In genomic region chr18:43917487-43917886, GRCh38 we compare ENCODE assay signal across 18 cellular contexts.
"Had no signal": no experiment of that assay in that cellular context is flagged by ENCODE, and none has a peak within 500 bp of the region (broad histone marks: within the 10 kb centered on the region; RNA-seq: fewer than 3 reads in every experiment).

No MANE protein-coding gene starts in this region.

- H3K9me3 ChIP-seq: gastrocnemius medialis, heart left ventricle, spleen, thoracic aorta, upper lobe of right lung had no signal

- H3K4me3 Mint-ChIP-seq: activated CD4-positive, alpha-beta T cell treated with anti-CD3 and anti-CD28 coated beads for 36 hours; activated naive CD8-positive, alpha-beta T cell; immature natural killer cell; neural crest cell; stimulated activated naive B cell treated with anti-CD40 and anti-IgM and Interleukin-4, amounts not matched to agents 10 μg/mL and 1 μg/mL and 100 μg/mL, for 72 hours; WTC11 had no signal

- H3K27me3 ChIP-seq: gastrocnemius medialis, heart left ventricle, spleen, upper lobe of right lung had no signal

- H3K36me3 Mint-ChIP-seq: activated naive CD8-positive, alpha-beta T cell; immature natural killer cell; stimulated activated naive B cell treated with anti-CD40 and anti-IgM and Interleukin-4, amounts not matched to agents 10 μg/mL and 1 μg/mL and 100 μg/mL, for 72 hours; WTC11 had no signal

- H3K9me3 Mint-ChIP-seq: neural crest cell; stimulated activated naive B cell treated with anti-CD40 and anti-IgM and Interleukin-4, amounts not matched to agents 10 μg/mL and 1 μg/mL and 100 μg/mL, for 72 hours; WTC11 had no signal

- H3K27ac ChIP-seq: gastrocnemius medialis, heart left ventricle, spleen, thoracic aorta, upper lobe of right lung had no signal

- H3K27me3 Mint-ChIP-seq: activated CD4-positive, alpha-beta T cell treated with anti-CD3 and anti-CD28 coated beads for 36 hours; activated naive CD8-positive, alpha-beta T cell; stimulated activated naive B cell treated with anti-CD40 and anti-IgM and Interleukin-4, amounts not matched to agents 10 μg/mL and 1 μg/mL and 100 μg/mL, for 72 hours had no signal

- H3K4me1 Mint-ChIP-seq: activated CD4-positive, alpha-beta T cell treated with anti-CD3 and anti-CD28 coated beads for 36 hours; immature natural killer cell; neural crest cell; stimulated activated naive B cell treated with anti-CD40 and anti-IgM and Interleukin-4, amounts not matched to agents 10 μg/mL and 1 μg/mL and 100 μg/mL, for 72 hours had no signal

- H3K4me3 ChIP-seq: gastrocnemius medialis, heart left ventricle, spleen, thoracic aorta, upper lobe of right lung had no signal

- H3K36me3 ChIP-seq: gastrocnemius medialis, heart left ventricle, spleen, thoracic aorta, upper lobe of right lung had no signal

- ATAC-seq: activated CD4-positive, alpha-beta T cell treated with anti-CD3 and anti-CD28 coated beads for 36 hours; gastrocnemius medialis; heart left ventricle; left ventricle myocardium superior; stimulated activated naive B cell treated with anti-CD40 and anti-IgM and Interleukin-4, amounts not matched to agents 10 μg/mL and 1 μg/mL and 100 μg/mL, for 72 hours; upper lobe of right lung; WTC11 had no signal

- H3K27ac Mint-ChIP-seq: activated CD4-positive, alpha-beta T cell treated with anti-CD3 and anti-CD28 coated beads for 36 hours; activated naive CD8-positive, alpha-beta T cell; immature natural killer cell; stimulated activated naive B cell treated with anti-CD40 and anti-IgM and Interleukin-4, amounts not matched to agents 10 μg/mL and 1 μg/mL and 100 μg/mL, for 72 hours; WTC11 had no signal

- H3K4me1 ChIP-seq: gastrocnemius medialis, heart left ventricle, spleen, upper lobe of right lung had no signal

- DNase-seq: activated CD4-positive, alpha-beta T cell treated with anti-CD3 and anti-CD28 coated beads for 36 hours; activated CD4-positive, alpha-beta T cell treated with anti-CD3 and anti-CD28 coated beads, Interleukin-2, amount 50 U/mL, for 48 hours; amniotic stem cell; effector CD4-positive, alpha-beta T cell; gastrocnemius medialis; heart left ventricle; immature natural killer cell; kidney glomerular epithelial cell; left ventricle myocardium superior; retina; spleen; stimulated activated CD4-positive, alpha-beta T cell treated with anti-CD3 and anti-CD28 coated beads, Interleukin-4, amount 100 ng/mL, for 4 hours; stimulated activated naive B cell treated with anti-CD40 and anti-IgM and Interleukin-4, amounts not matched to agents 10 μg/mL and 1 μg/mL and 100 μg/mL, for 72 hours; upper lobe of right lung had no signal
